8 cellular contexts compared by ENCODE assay signal in the genomic region with DNA sequence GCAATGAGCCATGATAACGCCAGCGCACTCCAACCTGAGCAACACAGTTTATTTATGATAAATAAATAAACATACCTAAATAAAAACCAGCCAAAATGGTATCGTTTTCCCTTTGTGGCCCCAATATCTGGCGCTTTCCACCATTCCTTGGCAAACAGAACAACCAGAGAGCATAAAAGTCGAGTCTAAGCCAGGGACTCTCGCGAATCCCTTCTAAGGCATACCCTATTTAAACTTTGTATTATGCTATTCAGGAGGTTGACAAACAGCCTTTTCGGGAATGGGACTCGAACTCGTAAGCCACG. TPM values are rescaled to one million over a fixed set of nuclear protein-coding genes. Genes with fewer than 3 reads are reported as not detected.
A peak's percentile ranks its signal among the peaks of the same experiment; 100 is the strongest.
DNase-seq lines count a peak whose midpoint lies in the region; ATAC-seq and TF ChIP-seq lines count a peak whose summit lies in the region.

No MANE protein-coding gene starts in this region.

- H3K9ac ChIP-seq in liver (ENCODE audit: low read depth in 1 of 2, low read length in 2 of 2), result peak overlapping the region; percentile 72 to 91

- 26% methylated on average over 11 of the region's 11 CpGs for WGBS in liver
- 27 to 30% methylated on average over 11 of the region's 11 CpGs for WGBS in thyroid gland, 2 donors

- H3K27me3 ChIP-seq in liver (ENCODE audit: control insufficient read depth in 4 of 4, insufficient read depth in 4 of 4, low read length in 3 of 4) (no peaks in the 10 kb centered on the region), thyroid gland (no peaks in the 10 kb centered on the region)

- no peak for TF ChIP-seq RAD21 in liver (IDR thresholded peaks at IDR 0.05)

- ATAC-seq in activated T-cell treated with anti-CD3 and anti-CD28 coated beads, Interleukin-2, amount 50 U/mL, for 4 hours, result no peak

- peak overlapping the region; percentile 64 to 94 (median 83) for H3K4me3 ChIP-seq in liver (ENCODE audit: low read depth in 1 of 3, low read length in 3 of 3)
- H3K4me3 ChIP-seq in thyroid gland (replicated peaks in 1 of 3), result peak overlapping the region; percentile 2 to 94 (median 59)

- no peak for TF ChIP-seq CTCF in liver (IDR thresholded peaks at IDR 0.05; ENCODE audit: low read depth, low read length, missing input control)
- TF ChIP-seq CTCF in thyroid gland (IDR thresholded peaks at IDR 0.05), result no peak

- H3K36me3 ChIP-seq in liver (ENCODE audit: control insufficient read depth in 4 of 4, insufficient read depth in 3 of 4, low read depth in 1 of 4, low read length in 3 of 4), result no peaks in the 10 kb centered on the region
- H3K36me3 ChIP-seq in thyroid gland, result no peaks in the 10 kb centered on the region

- intact Hi-C loops in thyroid gland (cut with DNase I), result loop anchor here (5.0 kb wide), 1 partner anchor 49 kb away; a partner anchor contains a TSS

- H3K36me3 Mint-ChIP-seq in activated T-cell treated with anti-CD3 and anti-CD28 coated beads, Interleukin-2, amount 50 U/mL, for 4 hours (ENCODE audit: insufficient read depth), result peaks cover 19% of the 10 kb centered on the region

- H3K9me3 Mint-ChIP-seq in activated T-cell treated with anti-CD3 and anti-CD28 coated beads, Interleukin-2, amount 50 U/mL, for 4 hours, result no peaks in the 10 kb centered on the region

- no peak for TF ChIP-seq POLR2A in thyroid gland (IDR thresholded peaks at IDR 0.05)

- peak overlapping the region; percentile 98 for H3K4me3 Mint-ChIP-seq in activated T-cell treated with anti-CD3 and anti-CD28 coated beads, Interleukin-2, amount 50 U/mL, for 4 hours

- H3K27ac ChIP-seq in angular gyrus (ENCODE audit: low read depth, low read length) (peak overlapping the region; percentile 99), liver (ENCODE audit: low read depth in 1 of 2, low read length in 2 of 2) (peak overlapping the region; percentile 100), thyroid gland (peak overlapping the region; percentile 99 to 100 (median 100))

- H3K27me3 Mint-ChIP-seq in activated T-cell treated with anti-CD3 and anti-CD28 coated beads, Interleukin-2, amount 50 U/mL, for 4 hours (ENCODE audit: low read depth), result no peaks in the 10 kb centered on the region

- DNase-seq in activated T-cell treated with anti-CD3 and anti-CD28 coated beads, Interleukin-2, amount 50 U/mL, for 4 hours, result no peak
- no peak for DNase-seq in activated T-cell treated with anti-CD3 and anti-CD28 coated beads, Interleukin-2, amount 50 U/mL, for 48 hours
- DNase-seq in thyroid gland (no peak), glomerular visceral epithelial cell (ENCODE audit: extremely low spot score) (no peak), NCI-H2171 (lab: John Stamatoyannopoulos, UW) (no peak), T-helper 9 cell (no peak)

- H3K4me1 Mint-ChIP-seq in activated T-cell treated with anti-CD3 and anti-CD28 coated beads, Interleukin-2, amount 50 U/mL, for 4 hours (ENCODE audit: low read depth), result peaks cover 34% of the 10 kb centered on the region

- no peaks in the 10 kb centered on the region for H3K9me3 ChIP-seq in liver (ENCODE audit: control insufficient read depth in 4 of 4, low read length in 3 of 4)
- no peaks in the 10 kb centered on the region for H3K9me3 ChIP-seq in thyroid gland

- H3K4me1 ChIP-seq in liver (ENCODE audit: control insufficient read depth in 4 of 4, insufficient read depth in 4 of 4, low read length in 3 of 4) (peaks cover 5 to 32% (median 21%) of the 10 kb centered on the region in 4 donors), thyroid gland (peaks cover 30 to 31% of the 10 kb centered on the region in 2 donors)

TF ChIP-seq in liver, 16 proteins besides CTCF, POLR2A, EP300 and RAD21:
- no peak for TF ChIP-seq TAF1 (conservative IDR thresholded peaks at IDR 0.05)
- no peak for TF ChIP-seq RXRA (IDR thresholded peaks at IDR 0.05)
- TF ChIP-seq SP1 (IDR thresholded peaks at IDR 0.05), result no peak
- TF ChIP-seq, protein P1, sequence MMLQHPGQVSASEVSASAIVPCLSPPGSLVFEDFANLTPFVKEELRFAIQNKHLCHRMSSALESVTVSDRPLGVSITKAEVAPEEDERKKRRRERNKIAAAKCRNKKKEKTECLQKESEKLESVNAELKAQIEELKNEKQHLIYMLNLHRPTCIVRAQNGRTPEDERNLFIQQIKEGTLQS (IDR thresholded peaks at IDR 0.05), result no peak
- TF ChIP-seq HNF4G (IDR thresholded peaks at IDR 0.05), result no peak

RNA-seq across cellular contexts. Expression of a gene that starts 0.4 kb away (rescaled TPM):
- 100 to 1,000 TPM; 201 to 208 (median 202) TPM for total RNA-seq in activated T-cell treated with anti-CD3 and anti-CD28 coated beads, Interleukin-2, amount 50 U/mL, for 4 hours
- total RNA-seq in liver (100 to 1,000 TPM in 1 of 2 donors, 10 to 100 TPM in 1; 92.5 to 111 TPM), thyroid gland (100 to 1,000 TPM; 343 to 366 (median 354) TPM)
- 10 to 100 TPM; 38.4 to 46.9 TPM for polyA plus RNA-seq in liver

RNA-seq across cellular contexts. Expression of a gene that starts 48.5 kb away (rescaled TPM):
- total RNA-seq in activated T-cell treated with anti-CD3 and anti-CD28 coated beads, Interleukin-2, amount 50 U/mL, for 4 hours, result 10 to 100 TPM; 47.0 to 59.9 (median 50.5) TPM
- total RNA-seq in liver (10 to 100 TPM; 41.5 to 42.2 TPM), thyroid gland (100 to 1,000 TPM in 3 of 4 donors, 10 to 100 TPM in 1; 92.7 to 136 (median 117) TPM)
- polyA plus RNA-seq in liver, result 10 to 100 TPM; 47.9 to 63.2 TPM
